Comparison of ENCODE assay signal across 9 cellular contexts in the genomic region with DNA sequence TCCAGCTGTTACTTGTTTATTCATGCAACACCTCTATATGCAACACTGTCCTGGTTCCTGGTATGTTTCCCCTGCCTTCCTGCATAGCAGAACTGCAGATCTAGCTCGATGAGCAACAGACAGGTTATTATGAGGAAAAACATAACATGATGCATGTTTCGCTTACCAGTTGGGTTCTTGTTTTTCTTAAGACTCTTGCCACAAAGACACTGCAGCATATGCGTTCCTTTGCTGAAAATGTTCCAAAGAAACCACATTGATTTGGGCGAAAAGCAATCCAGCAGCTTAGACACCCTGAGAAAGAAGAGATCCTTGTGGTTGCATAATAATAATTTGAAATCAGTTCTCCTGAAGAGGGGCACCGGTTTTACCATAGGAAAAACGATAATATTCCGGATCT. TPM values are rescaled to one million over a fixed set of nuclear protein-coding genes. Genes with fewer than 3 reads are reported as not detected.
DNase-seq lines count a peak whose midpoint lies in the region; ATAC-seq, FAIRE-seq and TF ChIP-seq lines count a peak whose summit lies in the region.
"Had no signal": no experiment of that assay in that cellular context is flagged by ENCODE, and none has a peak within 500 bp of the region (broad histone marks: within the 10 kb centered on the region; RNA-seq: fewer than 3 reads in every experiment).

No MANE protein-coding gene starts in this region.

- H3K36me3 Mint-ChIP-seq in activated CD4-positive, alpha-beta T cell treated with anti-CD3 and anti-CD28 coated beads for 36 hours (ENCODE audit: low read depth) = no peaks in the 10 kb centered on the region

- TF ChIP-seq CTCF in breast epithelium (IDR thresholded peaks at IDR 0.05) = no peak

- ATAC-seq in activated CD4-positive, alpha-beta T cell treated with anti-CD3 and anti-CD28 coated beads for 36 hours = no peak

- H3K4me3 ChIP-seq in breast epithelium = peak overlapping the region; percentile 52 to 71 (median 68)

- POLR2A ChIA-PET in activated CD4-positive, alpha-beta T cell treated with anti-CD3 and anti-CD28 coated beads for 36 hours (lab: Charles Lee) = no interaction called here

- H3K36me3 ChIP-seq in breast epithelium = no peaks in the 10 kb centered on the region

- FAIRE-seq in GM19239 (lab: Jason Lieb, UNC) = no peak

- peak overlapping the region; percentile 58 for H3K4me3 Mint-ChIP-seq in activated CD4-positive, alpha-beta T cell treated with anti-CD3 and anti-CD28 coated beads for 36 hours

- peaks cover 25% of the 10 kb centered on the region for H3K4me1 Mint-ChIP-seq in activated CD4-positive, alpha-beta T cell treated with anti-CD3 and anti-CD28 coated beads for 36 hours

- H3K9me3 Mint-ChIP-seq in activated CD4-positive, alpha-beta T cell treated with anti-CD3 and anti-CD28 coated beads for 36 hours (ENCODE audit: low read depth) = no peaks in the 10 kb centered on the region

- H3K4me1 ChIP-seq in breast epithelium = peaks cover 0 to 3% of the 10 kb centered on the region in 2 donors

- no peaks in the 10 kb centered on the region for H3K9me3 ChIP-seq in breast epithelium

- H3K27me3 ChIP-seq in breast epithelium = peaks cover 0 to 23% of the 10 kb centered on the region in 2 donors

- DNase-seq in activated CD4-positive, alpha-beta T cell treated with anti-CD3 and anti-CD28 coated beads for 36 hours = no peak
- no peak for DNase-seq in activated CD4-positive, alpha-beta T cell treated with anti-CD3 and anti-CD28 coated beads for 48 hours
- DNase-seq in breast epithelium (ENCODE audit: low spot score in 2 of 2) (no peak), left kidney (ENCODE audit: low read depth, low spot score) (peak; percentile 5), GM19239 (ENCODE audit: insufficient read length, low spot score) (no peak), iPS-NIHi7 (ENCODE audit: extremely low spot score) (no peak), hepatic stellate cell (ENCODE audit: low spot score) (no peak)
- DNase-seq: NCI-H226 had no signal

- CTCF ChIA-PET in activated CD4-positive, alpha-beta T cell treated with anti-CD3 and anti-CD28 coated beads for 36 hours (lab: Charles Lee) = interaction anchor here (0.8 to 1.4 kb wide), 3 partner anchors 9 to 155 kb away, joined by 4 to 6 read pairs (median 4); no protein-coding TSS in a partner anchor

- H3K27ac Mint-ChIP-seq in activated CD4-positive, alpha-beta T cell treated with anti-CD3 and anti-CD28 coated beads for 36 hours = no peak overlapping the region

- peaks cover 48% of the 10 kb centered on the region for H3K27me3 Mint-ChIP-seq in activated CD4-positive, alpha-beta T cell treated with anti-CD3 and anti-CD28 coated beads for 36 hours

- TF ChIP-seq POLR2A in breast epithelium (IDR thresholded peaks at IDR 0.05) = no peak

- H3K27ac ChIP-seq in breast epithelium (no peak overlapping the region), temporal lobe (ENCODE audit: low read depth, low read length) (peak overlapping the region; percentile 23)

- intact Hi-C loops in activated CD4-positive, alpha-beta T cell treated with anti-CD3 and anti-CD28 coated beads for 36 hours (cut with DNase I, micrococcal nuclease) = no loop called here
- intact Hi-C loops in breast epithelium (cut with DNase I; ENCODE audit: low total_unique reads) = no loop called here

RNA-seq across cellular contexts. Expression of a gene that starts 0.5 kb away (rescaled TPM):
- not detected for total RNA-seq in activated CD4-positive, alpha-beta T cell treated with anti-CD3 and anti-CD28 coated beads for 36 hours
- total RNA-seq in breast epithelium (under 1 TPM; under 0.01 to 0.29 (median under 0.01) TPM), temporal lobe (49.9 TPM)

Comparison
In these comparisons a context has a peak if more than half of its experiments do, and no peak if none do; other contexts are left out.
1. RNA of a gene that starts 0.5 kb away (total RNA-seq): 49.9 TPM in temporal lobe (single experiment); not detected in activated CD4-positive, alpha-beta T cell treated with anti-CD3 and anti-CD28 coated beads for 36 hours and under 0.01 to 0.29 TPM in breast epithelium; every median in the first group is over 10 times any median in the second.